ENCODE assay signal across 1 cellular context in genomic region chr7:22854158-22855048, GRCh38.
TF ChIP-seq lines count a peak whose summit lies in the region.

No MANE protein-coding gene starts in this region.

TF ChIP-seq in WTC11, 78 proteins besides CTCF, POLR2A, EP300 and RAD21 (continued from another document):
- TF ChIP-seq, protein P1, sequence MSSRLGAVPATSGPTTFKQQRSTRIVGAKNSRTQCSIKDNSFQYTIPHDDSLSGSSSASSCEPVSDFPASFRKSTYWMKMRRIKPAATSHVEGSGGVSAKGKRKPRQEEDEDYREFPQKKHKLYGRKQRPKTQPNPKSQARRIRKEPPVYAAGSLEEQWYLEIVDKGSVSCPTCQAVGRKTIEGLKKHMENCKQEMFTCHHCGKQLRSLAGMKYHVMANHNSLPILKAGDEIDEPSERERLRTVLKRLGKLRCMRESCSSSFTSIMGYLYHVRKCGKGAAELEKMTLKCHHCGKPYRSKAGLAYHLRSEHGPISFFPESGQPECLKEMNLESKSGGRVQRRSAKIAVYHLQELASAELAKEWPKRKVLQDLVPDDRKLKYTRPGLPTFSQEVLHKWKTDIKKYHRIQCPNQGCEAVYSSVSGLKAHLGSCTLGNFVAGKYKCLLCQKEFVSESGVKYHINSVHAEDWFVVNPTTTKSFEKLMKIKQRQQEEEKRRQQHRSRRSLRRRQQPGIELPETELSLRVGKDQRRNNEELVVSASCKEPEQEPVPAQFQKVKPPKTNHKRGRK (CRISPR knock-in tag; IDR thresholded peaks at IDR 0.05; ENCODE audit: borderline replicate concordance): no peak
- no peak for TF ChIP-seq TCF7 (CRISPR knock-in tag; IDR thresholded peaks at IDR 0.05; ENCODE audit: low read depth)
- TF ChIP-seq ZNF121 (CRISPR knock-in tag; IDR thresholded peaks at IDR 0.05): no peak
- TF ChIP-seq NR3C1 (CRISPR knock-in tag; conservative IDR thresholded peaks at IDR 0.05; ENCODE audit: low read depth): no peak
- no peak for TF ChIP-seq JAZF1 (CRISPR knock-in tag; IDR thresholded peaks at IDR 0.05)
- TF ChIP-seq, protein P2, sequence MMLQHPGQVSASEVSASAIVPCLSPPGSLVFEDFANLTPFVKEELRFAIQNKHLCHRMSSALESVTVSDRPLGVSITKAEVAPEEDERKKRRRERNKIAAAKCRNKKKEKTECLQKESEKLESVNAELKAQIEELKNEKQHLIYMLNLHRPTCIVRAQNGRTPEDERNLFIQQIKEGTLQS (CRISPR knock-in tag; conservative IDR thresholded peaks at IDR 0.05): no peak
- peak; percentile 79; the same call in 1 of the 2 replicates for TF ChIP-seq FOXK1 (CRISPR knock-in tag; IDR thresholded peaks at IDR 0.05)
- no peak for TF ChIP-seq ERG (CRISPR knock-in tag; IDR thresholded peaks at IDR 0.05)
- no peak for TF ChIP-seq ATF1 (CRISPR knock-in tag; IDR thresholded peaks at IDR 0.05)
- TF ChIP-seq ETV6 (CRISPR knock-in tag; IDR thresholded peaks at IDR 0.05): 0 out of 2 replicates have a peak, but pooled peaks have one; percentile 12
- TF ChIP-seq, protein P3, sequence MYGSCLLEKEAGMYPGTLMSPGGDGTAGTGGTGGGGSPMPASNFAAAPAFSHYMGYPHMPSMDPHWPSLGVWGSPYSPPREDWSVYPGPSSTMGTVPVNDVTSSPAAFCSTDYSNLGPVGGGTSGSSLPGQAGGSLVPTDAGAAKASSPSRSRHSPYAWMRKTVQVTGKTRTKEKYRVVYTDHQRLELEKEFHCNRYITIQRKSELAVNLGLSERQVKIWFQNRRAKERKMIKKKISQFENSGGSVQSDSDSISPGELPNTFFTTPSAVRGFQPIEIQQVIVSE (CRISPR knock-in tag; IDR thresholded peaks at IDR 0.05; ENCODE audit: borderline replicate concordance): no peak
- TF ChIP-seq, protein P4, sequence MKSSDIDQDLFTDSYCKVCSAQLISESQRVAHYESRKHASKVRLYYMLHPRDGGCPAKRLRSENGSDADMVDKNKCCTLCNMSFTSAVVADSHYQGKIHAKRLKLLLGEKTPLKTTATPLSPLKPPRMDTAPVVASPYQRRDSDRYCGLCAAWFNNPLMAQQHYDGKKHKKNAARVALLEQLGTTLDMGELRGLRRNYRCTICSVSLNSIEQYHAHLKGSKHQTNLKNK (CRISPR knock-in tag; IDR thresholded peaks at IDR 0.05): no peak
- TF ChIP-seq SMAD4 (CRISPR knock-in tag; IDR thresholded peaks at IDR 0.05): peak; percentile 76
- TF ChIP-seq ZBTB43 (CRISPR knock-in tag; IDR thresholded peaks at IDR 0.05): peak; percentile 72; the same call in 1 of the 2 replicates
- TF ChIP-seq USF2 (CRISPR knock-in tag; IDR thresholded peaks at IDR 0.05): peak; percentile 85
- TF ChIP-seq, protein P5, sequence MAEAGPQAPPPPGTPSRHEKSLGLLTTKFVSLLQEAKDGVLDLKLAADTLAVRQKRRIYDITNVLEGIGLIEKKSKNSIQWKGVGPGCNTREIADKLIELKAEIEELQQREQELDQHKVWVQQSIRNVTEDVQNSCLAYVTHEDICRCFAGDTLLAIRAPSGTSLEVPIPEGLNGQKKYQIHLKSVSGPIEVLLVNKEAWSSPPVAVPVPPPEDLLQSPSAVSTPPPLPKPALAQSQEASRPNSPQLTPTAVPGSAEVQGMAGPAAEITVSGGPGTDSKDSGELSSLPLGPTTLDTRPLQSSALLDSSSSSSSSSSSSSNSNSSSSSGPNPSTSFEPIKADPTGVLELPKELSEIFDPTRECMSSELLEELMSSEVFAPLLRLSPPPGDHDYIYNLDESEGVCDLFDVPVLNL (CRISPR knock-in tag; IDR thresholded peaks at IDR 0.05; ENCODE audit: borderline replicate concordance, low read depth): no peak; the same call in 1 of the 2 replicates
- TF ChIP-seq, protein P6, sequence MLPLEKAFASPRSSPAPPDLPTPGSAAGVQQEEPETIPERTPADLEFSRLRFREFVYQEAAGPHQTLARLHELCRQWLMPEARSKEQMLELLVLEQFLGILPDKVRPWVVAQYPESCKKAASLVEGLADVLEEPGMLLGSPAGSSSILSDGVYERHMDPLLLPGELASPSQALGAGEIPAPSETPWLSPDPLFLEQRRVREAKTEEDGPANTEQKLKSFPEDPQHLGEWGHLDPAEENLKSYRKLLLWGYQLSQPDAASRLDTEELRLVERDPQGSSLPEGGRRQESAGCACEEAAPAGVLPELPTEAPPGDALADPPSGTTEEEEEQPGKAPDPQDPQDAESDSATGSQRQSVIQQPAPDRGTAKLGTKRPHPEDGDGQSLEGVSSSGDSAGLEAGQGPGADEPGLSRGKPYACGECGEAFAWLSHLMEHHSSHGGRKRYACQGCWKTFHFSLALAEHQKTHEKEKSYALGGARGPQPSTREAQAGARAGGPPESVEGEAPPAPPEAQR (CRISPR knock-in tag; IDR thresholded peaks at IDR 0.05): no peak
- no peak for TF ChIP-seq SMAD3 (CRISPR knock-in tag; IDR thresholded peaks at IDR 0.05; ENCODE audit: borderline replicate concordance)
- TF ChIP-seq IRF2 (CRISPR knock-in tag; IDR thresholded peaks at IDR 0.05; ENCODE audit: borderline replicate concordance, low read depth): no peak
- peak; percentile 20; the same call in 1 of the 2 replicates for TF ChIP-seq FOXJ3 (CRISPR knock-in tag; IDR thresholded peaks at IDR 0.05; ENCODE audit: borderline replicate concordance)
- TF ChIP-seq TEAD4 (CRISPR knock-in tag; IDR thresholded peaks at IDR 0.05): no peak
- TF ChIP-seq, protein P7, sequence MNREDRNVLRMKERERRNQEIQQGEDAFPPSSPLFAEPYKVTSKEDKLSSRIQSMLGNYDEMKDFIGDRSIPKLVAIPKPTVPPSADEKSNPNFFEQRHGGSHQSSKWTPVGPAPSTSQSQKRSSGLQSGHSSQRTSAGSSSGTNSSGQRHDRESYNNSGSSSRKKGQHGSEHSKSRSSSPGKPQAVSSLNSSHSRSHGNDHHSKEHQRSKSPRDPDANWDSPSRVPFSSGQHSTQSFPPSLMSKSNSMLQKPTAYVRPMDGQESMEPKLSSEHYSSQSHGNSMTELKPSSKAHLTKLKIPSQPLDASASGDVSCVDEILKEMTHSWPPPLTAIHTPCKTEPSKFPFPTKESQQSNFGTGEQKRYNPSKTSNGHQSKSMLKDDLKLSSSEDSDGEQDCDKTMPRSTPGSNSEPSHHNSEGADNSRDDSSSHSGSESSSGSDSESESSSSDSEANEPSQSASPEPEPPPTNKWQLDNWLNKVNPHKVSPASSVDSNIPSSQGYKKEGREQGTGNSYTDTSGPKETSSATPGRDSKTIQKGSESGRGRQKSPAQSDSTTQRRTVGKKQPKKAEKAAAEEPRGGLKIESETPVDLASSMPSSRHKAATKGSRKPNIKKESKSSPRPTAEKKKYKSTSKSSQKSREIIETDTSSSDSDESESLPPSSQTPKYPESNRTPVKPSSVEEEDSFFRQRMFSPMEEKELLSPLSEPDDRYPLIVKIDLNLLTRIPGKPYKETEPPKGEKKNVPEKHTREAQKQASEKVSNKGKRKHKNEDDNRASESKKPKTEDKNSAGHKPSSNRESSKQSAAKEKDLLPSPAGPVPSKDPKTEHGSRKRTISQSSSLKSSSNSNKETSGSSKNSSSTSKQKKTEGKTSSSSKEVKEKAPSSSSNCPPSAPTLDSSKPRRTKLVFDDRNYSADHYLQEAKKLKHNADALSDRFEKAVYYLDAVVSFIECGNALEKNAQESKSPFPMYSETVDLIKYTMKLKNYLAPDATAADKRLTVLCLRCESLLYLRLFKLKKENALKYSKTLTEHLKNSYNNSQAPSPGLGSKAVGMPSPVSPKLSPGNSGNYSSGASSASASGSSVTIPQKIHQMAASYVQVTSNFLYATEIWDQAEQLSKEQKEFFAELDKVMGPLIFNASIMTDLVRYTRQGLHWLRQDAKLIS (CRISPR knock-in tag; IDR thresholded peaks at IDR 0.05; ENCODE audit: borderline replicate concordance): no peak
- TF ChIP-seq JUN (CRISPR knock-in tag; IDR thresholded peaks at IDR 0.05): peak; percentile 64
- TF ChIP-seq ZNF232 (CRISPR knock-in tag; IDR thresholded peaks at IDR 0.05): peak; percentile 1; the same call in 1 of the 2 replicates
- no peak for TF ChIP-seq NFYB (CRISPR knock-in tag; conservative IDR thresholded peaks at IDR 0.05; ENCODE audit: low read depth)
- peak; percentile 41; the same call in 1 of the 2 replicates for TF ChIP-seq TP53 (CRISPR knock-in tag; IDR thresholded peaks at IDR 0.05)
- peak; percentile 64 for TF ChIP-seq GABPB1 (CRISPR knock-in tag; IDR thresholded peaks at IDR 0.05)
- TF ChIP-seq FOXP4 (CRISPR knock-in tag; IDR thresholded peaks at IDR 0.05): no peak
- no peak; the same call in 1 of the 2 replicates for TF ChIP-seq PRRX2 (CRISPR knock-in tag; IDR thresholded peaks at IDR 0.05)
- TF ChIP-seq ZNF263 (CRISPR knock-in tag; IDR thresholded peaks at IDR 0.05; ENCODE audit: low read depth): peak; percentile 47; the same call in 1 of the 2 replicates
- no peak; the same call in 1 of the 2 replicates for TF ChIP-seq ZNF671 (CRISPR knock-in tag; IDR thresholded peaks at IDR 0.05)
- TF ChIP-seq, protein P8, sequence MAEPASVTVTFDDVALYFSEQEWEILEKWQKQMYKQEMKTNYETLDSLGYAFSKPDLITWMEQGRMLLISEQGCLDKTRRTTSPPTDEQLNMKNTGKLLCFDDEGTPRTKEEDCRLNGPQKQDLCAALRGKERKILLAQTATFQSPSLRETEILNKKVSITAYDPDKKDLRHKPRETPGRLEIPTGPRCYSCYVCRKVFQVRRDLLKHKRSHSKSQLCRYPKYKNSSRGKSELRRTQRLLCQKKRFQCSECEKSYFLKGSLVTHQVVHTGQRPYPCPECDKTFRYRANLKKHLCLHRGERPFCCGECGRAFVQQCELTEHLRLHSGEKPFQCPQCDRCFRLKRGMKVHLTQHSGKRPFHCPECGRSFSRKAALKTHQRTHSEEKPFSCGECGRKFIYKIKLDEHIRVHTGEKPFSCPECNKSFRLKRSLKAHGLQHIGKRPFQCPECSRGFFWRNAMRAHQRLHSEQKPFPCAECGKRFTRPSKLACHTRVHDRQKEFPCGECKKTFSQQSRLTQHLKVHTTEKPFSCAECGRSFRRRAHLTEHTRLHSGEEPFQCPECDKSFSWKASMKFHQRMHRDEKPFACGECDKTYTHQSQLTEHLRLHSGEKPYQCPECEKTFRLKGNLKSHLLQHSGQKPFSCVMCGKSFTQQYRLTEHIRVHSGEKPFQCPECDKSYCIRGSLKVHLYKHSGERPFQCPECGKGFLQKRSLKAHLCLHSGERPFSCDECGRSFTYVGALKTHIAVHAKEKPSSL (CRISPR knock-in tag; conservative IDR thresholded peaks at IDR 0.05): no peak
